Comparison of ENCODE assay signal across 14 cellular contexts in the genomic region with DNA sequence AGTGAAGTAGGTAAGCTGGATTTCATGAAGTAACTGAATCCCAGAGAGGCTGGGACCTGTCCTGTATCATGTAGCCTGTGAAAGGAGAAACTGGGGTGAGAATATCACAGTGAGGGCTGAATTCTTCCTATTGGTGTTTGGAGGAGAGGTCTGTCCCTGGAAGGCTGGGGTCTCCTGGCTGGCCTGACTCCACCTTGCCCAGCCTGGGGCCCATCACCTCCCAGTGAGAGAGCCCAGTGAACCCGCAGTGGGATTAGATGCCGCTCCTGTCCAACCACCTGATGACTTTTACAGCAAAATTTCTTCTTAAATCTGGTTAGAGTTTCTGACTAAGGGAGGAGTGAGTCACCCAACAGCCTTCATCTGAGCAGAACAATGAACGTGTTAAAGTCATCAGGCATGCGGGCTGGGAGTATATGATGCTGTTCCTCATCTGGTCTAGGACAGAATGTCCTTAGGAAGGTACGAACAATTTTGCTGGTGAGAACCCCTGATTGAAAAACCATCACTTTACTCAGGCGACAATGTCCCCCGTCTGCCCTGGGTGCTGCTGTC.
A peak's percentile ranks its signal among the peaks of the same experiment; 100 is the strongest.
DNase-seq lines count a peak whose midpoint lies in the region; ATAC-seq and TF ChIP-seq lines count a peak whose summit lies in the region.
"Had no signal": no experiment of that assay in that cellular context is flagged by ENCODE, and none has a peak within 500 bp of the region (broad histone marks: within the 10 kb centered on the region; RNA-seq: fewer than 3 reads in every experiment).

No MANE protein-coding gene starts in this region.

- intact Hi-C loops in left ventricle myocardium superior (cut with micrococcal nuclease), result no loop called here
- intact Hi-C loops in left ventricle myocardium inferior (cut with micrococcal nuclease), result no loop called here

- no peak overlapping the region for H3K27ac ChIP-seq in left ventricle myocardium inferior (replicated peaks)
- H3K27ac ChIP-seq in effector memory CD4-positive, alpha-beta T cell (ENCODE audit: insufficient read depth, low read length, poor library complexity, severe bottlenecking), result no peak overlapping the region
- H3K27ac ChIP-seq: pancreas had no signal

- H3K36me3 ChIP-seq in left ventricle myocardium inferior, result no peaks in the 10 kb centered on the region
- H3K36me3 ChIP-seq in effector memory CD4-positive, alpha-beta T cell (ENCODE audit: control insufficient read depth, insufficient read depth, low read length), result no peaks in the 10 kb centered on the region
- H3K36me3 ChIP-seq: pancreas had no signal

- ATAC-seq in left ventricle myocardium superior (peak; percentile 31), HG02852 (IDR thresholded peaks at IDR 0.05; ENCODE audit: unreplicated experiment) (no peak)

- no peaks in the 10 kb centered on the region for H3K27me3 ChIP-seq in left ventricle myocardium inferior (ENCODE audit: low read depth)
- no peaks in the 10 kb centered on the region for H3K27me3 ChIP-seq in effector memory CD4-positive, alpha-beta T cell (replicated peaks; ENCODE audit: control insufficient read depth, insufficient read depth, low read length, poor library complexity, severe bottlenecking)
- H3K27me3 ChIP-seq: pancreas had no signal

- no peaks in the 10 kb centered on the region for H3K4me1 ChIP-seq in left ventricle myocardium inferior
- H3K4me1 ChIP-seq in effector memory CD4-positive, alpha-beta T cell (ENCODE audit: control insufficient read depth, insufficient read depth, low read length, poor library complexity, severe bottlenecking), result no peaks in the 10 kb centered on the region
- H3K4me1 ChIP-seq: pancreas had no signal

- no peak for TF ChIP-seq CTCF in left ventricle myocardium inferior (IDR thresholded peaks at IDR 0.05; ENCODE audit: borderline replicate concordance)
- no peak for TF ChIP-seq CTCF in fibroblast of pulmonary artery (IDR thresholded peaks at IDR 0.05; ENCODE audit: low read length, missing control alignments)

- H3K4me3 ChIP-seq in left ventricle myocardium inferior (no peak overlapping the region), fibroblast of pulmonary artery (replicated peaks; ENCODE audit: low read depth, low read length) (no peak overlapping the region)
- H3K4me3 ChIP-seq in effector memory CD4-positive, alpha-beta T cell (ENCODE audit: insufficient read depth, low read depth, low read length, poor library complexity, severe bottlenecking), result no peak overlapping the region
- H3K4me3 ChIP-seq: pancreas had no signal

- H3K9me3 ChIP-seq in left ventricle myocardium inferior (replicated peaks), result no peaks in the 10 kb centered on the region
- no peaks in the 10 kb centered on the region for H3K9me3 ChIP-seq in effector memory CD4-positive, alpha-beta T cell (ENCODE audit: control insufficient read depth, low read length)
- H3K9me3 ChIP-seq: pancreas had no signal

- DNase-seq in left ventricle myocardium superior (no peak), left ventricle myocardium inferior (no peak), amniotic epithelial cell (ENCODE audit: low read depth) (peak; percentile 58), fibroblast of pulmonary artery (ENCODE audit: low read depth) (peak; percentile 69), NCI-H524 treated with DMSO at 0.1 percent for 48 hours (lab: John Stamatoyannopoulos, UW) (no peak), anterior cingulate cortex (lab: John Stamatoyannopoulos, UW) (no peak)
- DNase-seq in effector memory CD4-positive, alpha-beta T cell, result no peak
- DNase-seq: activated naive CD8-positive, alpha-beta T cell treated with anti-CD3 and anti-CD28 coated beads, Interleukin-2, amount 10 ng/mL, durations not matched to agents 7 days and 5 days; NCI-H1417; NCI-H524; pancreas; SHP77; stimulated activated CD4-positive, alpha-beta T cell treated with anti-CD3 and anti-CD28 coated beads, Interleukin-15, amount 100 ng/mL, for 24 hours had no signal

Comparison
In these comparisons a context has a peak if more than half of its experiments do, and no peak if none do; other contexts are left out.
1. DNase-seq: peak in amniotic epithelial cell (single experiment) and fibroblast of pulmonary artery (single experiment); none in left ventricle myocardium superior (single experiment), left ventricle myocardium inferior (single experiment), effector memory CD4-positive, alpha-beta T cell (0 of 3), NCI-H524 treated with DMSO at 0.1 percent for 48 hours (single experiment) and anterior cingulate cortex (0 of 58).